ENCODE assay signal across 28 cellular contexts in the genomic region with DNA sequence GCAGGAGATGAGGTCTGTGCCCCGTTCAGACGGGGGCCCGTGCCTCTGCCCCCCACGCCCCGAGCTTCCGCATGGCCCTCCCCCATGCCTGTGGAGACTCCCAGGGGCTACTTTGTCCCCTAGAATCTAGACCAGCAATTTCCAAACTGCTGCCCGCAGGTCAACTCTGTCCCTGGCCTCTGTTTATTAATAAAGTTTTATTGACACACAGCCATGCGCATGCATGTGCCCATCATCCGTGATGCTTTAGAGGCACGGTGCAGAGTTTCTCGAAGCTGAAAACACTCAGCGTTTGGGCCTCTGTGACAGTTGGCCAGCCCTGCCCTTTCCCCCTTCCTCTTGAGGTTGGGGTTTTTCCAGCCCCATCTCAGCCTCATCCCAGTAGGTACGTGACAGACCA.
"Had no signal": no experiment of that assay in that cellular context is flagged by ENCODE, and none has a peak within 500 bp of the region (broad histone marks: within the 10 kb centered on the region; RNA-seq: fewer than 3 reads in every experiment).

No MANE protein-coding gene starts in this region.

- H3K4me3 ChIP-seq: neural progenitor cell, ovary, psoas muscle, skin epidermis, smooth muscle cell, spleen, suprapubic skin, testis, tibial artery, transverse colon, upper lobe of right lung, uterus had no signal

- DNase-seq: natural killer cell; occipital lobe; ovary; posterior cingulate gyrus; psoas muscle; spleen; stimulated activated CD4-positive, alpha-beta T cell treated with anti-CD3 and anti-CD28 coated beads, Interleukin-12 subunit alpha, Interleukin-12 subunit beta, amount 100 ng/mL, for 4 hours; stimulated activated CD4-positive, alpha-beta T cell treated with anti-CD3 and anti-CD28 coated beads, Interleukin-1b, Interleukin-23, amount 100 ng/mL, for 48 hours; stimulated activated CD4-positive, alpha-beta T cell treated with anti-CD3 and anti-CD28 coated beads, Interleukin-4, amount 100 ng/mL, for 1 hour; stimulated activated CD4-positive, alpha-beta T cell treated with anti-CD3 and anti-CD28 coated beads, Interleukin-4, amount 100 ng/mL, for 4 hours; stimulated activated CD8-positive, alpha-beta memory T cell treated with anti-CD3 and anti-CD28 coated beads, Interleukin-4, amount 100 ng/mL, for 48 hours; stimulated activated naive CD4-positive, alpha-beta T cell; stimulated activated naive CD8-positive, alpha-beta T cell treated with anti-CD3 and anti-CD28 coated beads, Interleukin-15, amount 100 ng/mL, for 72 hours; stimulated activated naive CD8-positive, alpha-beta T cell treated with anti-CD3 and anti-CD28 coated beads, Interleukin-15, Interleukin-2, amounts not matched to agents 100 U/mL and 50 U/mL, for 24 hours; substantia nigra; testis; tibial artery; transverse colon; upper lobe of right lung; uterus had no signal

- H3K27ac ChIP-seq: neural progenitor cell, ovary, parathyroid adenoma, psoas muscle, skin epidermis, spleen, suprapubic skin, testis, tibial artery, transverse colon, upper lobe of right lung, uterus had no signal

- ATAC-seq: natural killer cell; psoas muscle; right cardiac atrium; sciatic nerve; stimulated activated memory B cell treated with anti-CD40 and anti-IgM and Interleukin-4, amounts not matched to agents 10 μg/mL and 1 μg/mL and 100 μg/mL, for 72 hours; stimulated activated naive CD8-positive, alpha-beta T cell treated with anti-CD3 and anti-CD28 coated beads, Interleukin-15, amount 100 ng/mL, for 72 hours; stimulated activated naive CD8-positive, alpha-beta T cell treated with anti-CD3 and anti-CD28 coated beads, Interleukin-15, Interleukin-2, amounts not matched to agents 100 U/mL and 50 U/mL, for 24 hours; upper lobe of right lung had no signal

- H3K27me3 ChIP-seq: neural progenitor cell, ovary, spleen, suprapubic skin, testis, tibial artery, transverse colon, upper lobe of right lung, uterus had no signal

- H3K4me2 ChIP-seq: neural progenitor cell, smooth muscle cell had no signal

- H3K9me3 ChIP-seq: ovary, psoas muscle, spleen, suprapubic skin, testis, tibial artery, transverse colon, upper lobe of right lung, uterus had no signal

- H3K9ac ChIP-seq: neural progenitor cell, parathyroid adenoma had no signal

- H3K4me1 ChIP-seq: parathyroid adenoma, testis, transverse colon, upper lobe of right lung, uterus had no signal

- H3K36me3 ChIP-seq: neural progenitor cell, ovary, uterus had no signal

- H2AFZ ChIP-seq: neural progenitor cell, parathyroid adenoma had no signal

- H3K79me2 ChIP-seq: parathyroid adenoma had no signal
